ENCODE assay signal across 8 cellular contexts in genomic region chr15:34581687-34582460, GRCh38. TPM values are rescaled to one million over a fixed set of nuclear protein-coding genes. Genes with fewer than 3 reads are reported as not detected.
DNase-seq lines count a peak whose midpoint lies in the region; FAIRE-seq and TF ChIP-seq lines count a peak whose summit lies in the region.
"Not testable (repeated sequence)": the region's sequence is repeated elsewhere in the genome, so short reads cannot be mapped to it uniquely, and the experiment has no call there.

No MANE protein-coding gene starts in this region.

- peak overlapping the region; percentile 98 for H3K4me2 ChIP-seq in BLaER1
- H3K4me2 ChIP-seq in keratinocyte (ENCODE audit: control insufficient read depth, extremely low read depth, insufficient read depth, low read depth, low read length): peak overlapping the region; percentile 94
- peak overlapping the region; percentile 97 for H3K4me2 ChIP-seq in neuronal stem cell (ENCODE audit: insufficient read depth, low read length, poor library complexity, severe bottlenecking)

- not testable (repeated sequence) for H3K9me3 Mint-ChIP-seq in T-helper 1 cell treated with Interleukin-12 subunit alpha and Interleukin-12 subunit beta and Interleukin-4 antibody, amounts not matched to agents 30 μg/mL and 1 μg/mL, for 36 hours; endothelial cell (ENCODE audit: unreplicated experiment)

- H3K27me3 Mint-ChIP-seq in T-helper 1 cell treated with Interleukin-12 subunit alpha and Interleukin-12 subunit beta and Interleukin-4 antibody, amounts not matched to agents 30 μg/mL and 1 μg/mL, for 36 hours (ENCODE audit: low read depth): peaks cover 11% of the 10 kb centered on the region
- H3K27me3 Mint-ChIP-seq in endothelial cell (ENCODE audit: unreplicated experiment): not testable (repeated sequence)

- H3K4me1 ChIP-seq in BLaER1 (peaks cover 20% of the 10 kb centered on the region), HUES6 (ENCODE audit: control insufficient read depth, insufficient read depth, low read length) (peaks cover 14% of the 10 kb centered on the region), adipocyte (ENCODE audit: control insufficient read depth, insufficient read depth, low read length) (peaks cover 20% of the 10 kb centered on the region), suprapubic skin (peaks cover 19% of the 10 kb centered on the region)
- not testable (repeated sequence) for H3K4me1 ChIP-seq in keratinocyte (ENCODE audit: control insufficient read depth, extremely low read depth, insufficient read depth, low read length); neuronal stem cell (ENCODE audit: control insufficient read depth in 2 of 2, insufficient read depth in 1 of 2, low read depth in 1 of 2, low read length in 2 of 2)

- WGBS in neuronal stem cell (ENCODE audit: extremely low coverage in 2 of 2, insufficient read length in 2 of 2, insufficient replicate concordance in 1 of 2), 2 donors: no CpG with 5 or more reads among the region's 15 CpGs
- 89% methylated on average over 15 of the region's 15 CpGs for WGBS in suprapubic skin

- H3K23ac ChIP-seq in neuronal stem cell (ENCODE audit: low read depth, low read length, poor library complexity): not testable (repeated sequence)

- H3K36me3 ChIP-seq in BLaER1; HUES6 (ENCODE audit: control insufficient read depth, insufficient read depth, low read length); adipocyte (ENCODE audit: control insufficient read depth, insufficient read depth, low read length, severe bottlenecking); keratinocyte (ENCODE audit: control insufficient read depth in 2 of 2, extremely low read depth in 1 of 2, insufficient read depth in 2 of 2, low read length in 2 of 2); neuronal stem cell (replicated peaks in 1 of 2; ENCODE audit: control insufficient read depth in 2 of 2, insufficient read depth in 2 of 2, low read length in 2 of 2); suprapubic skin: not testable (repeated sequence)

- H3K79me2 ChIP-seq in keratinocyte (ENCODE audit: control insufficient read depth, insufficient read depth, low read length): peaks cover 52% of the 10 kb centered on the region

- not testable (repeated sequence) for H2BK15ac ChIP-seq in neuronal stem cell (ENCODE audit: low read length)

- H3K79me1 ChIP-seq in neuronal stem cell (ENCODE audit: low read depth, low read length): not testable (repeated sequence)

- H3K4me1 Mint-ChIP-seq in T-helper 1 cell treated with Interleukin-12 subunit alpha and Interleukin-12 subunit beta and Interleukin-4 antibody, amounts not matched to agents 30 μg/mL and 1 μg/mL, for 36 hours (ENCODE audit: low read depth): peaks cover 39% of the 10 kb centered on the region
- H3K4me1 Mint-ChIP-seq in endothelial cell (ENCODE audit: unreplicated experiment): not testable (repeated sequence)

- H2AFZ ChIP-seq in keratinocyte (ENCODE audit: control insufficient read depth, low read length) (peak overlapping the region; percentile 63), neuronal stem cell (ENCODE audit: low read length) (peak overlapping the region; percentile 100)

- dilution Hi-C loops in keratinocyte (cut with MboI; ENCODE audit: extremely low pct_ligation_motif_present, low sequenced_read_pairs): not testable (repeated sequence)

- H3K27ac Mint-ChIP-seq in T-helper 1 cell treated with Interleukin-12 subunit alpha and Interleukin-12 subunit beta and Interleukin-4 antibody, amounts not matched to agents 30 μg/mL and 1 μg/mL, for 36 hours: peak overlapping the region; percentile 73
- peak overlapping the region; percentile 32 for H3K27ac Mint-ChIP-seq in endothelial cell (ENCODE audit: unreplicated experiment)

- DNase-seq in adipocyte (ENCODE audit: low read depth); endothelial cell (ENCODE audit: low spot score); keratinocyte (ENCODE audit: low read depth, low spot score); neuronal stem cell (ENCODE audit: low spot score); suprapubic skin (ENCODE audit: low spot score in 2 of 2): not testable (repeated sequence)

- not testable (repeated sequence) for TF ChIP-seq CTCF in endothelial cell (IDR thresholded peaks at IDR 0.05; ENCODE audit: unreplicated experiment); keratinocyte (optimal IDR thresholded peaks at IDR 0.05 in 1 of 3, IDR thresholded peaks at IDR 0.05 in 1 of 3, conservative IDR thresholded peaks at IDR 0.05 in 1 of 3; ENCODE audit: extremely low read depth in 1 of 3, insufficient read depth in 2 of 3, low read length in 3 of 3); suprapubic skin (IDR thresholded peaks at IDR 0.05)

- not testable (repeated sequence) for H3K9me3 ChIP-seq in BLaER1; HUES6 (ENCODE audit: control insufficient read depth, insufficient read depth, low read depth, low read length); adipocyte (ENCODE audit: control insufficient read depth, low read length); keratinocyte (ENCODE audit: control insufficient read depth, low read depth, low read length); neuronal stem cell (replicated peaks in 1 of 2; ENCODE audit: control insufficient read depth in 2 of 2, insufficient read depth in 1 of 2, low read depth in 1 of 2, low read length in 2 of 2); suprapubic skin

- not testable (repeated sequence) for H3K14ac ChIP-seq in neuronal stem cell (ENCODE audit: low read length)

- H2BK12ac ChIP-seq in neuronal stem cell (ENCODE audit: low read length): not testable (repeated sequence)

- H3K4me3 ChIP-seq in BLaER1 (peak overlapping the region; percentile 94), HUES6 (ENCODE audit: low read depth, low read length) (peak overlapping the region; percentile 86), adipocyte (ENCODE audit: low read length) (peak overlapping the region; percentile 87), keratinocyte (ENCODE audit: control insufficient read depth in 2 of 3, extremely low read depth in 1 of 3, insufficient read depth in 2 of 3, low read depth in 1 of 3, low read length in 3 of 3) (peak overlapping the region; percentile 74 to 87 (median 81)), neuronal stem cell (ENCODE audit: low read length in 2 of 2) (peak overlapping the region; percentile 67 to 97), suprapubic skin (peak overlapping the region; percentile 91)

- not testable (repeated sequence) for H4K91ac ChIP-seq in neuronal stem cell (ENCODE audit: low read depth, low read length, poor library complexity)

- H3K27me3 ChIP-seq in BLaER1; adipocyte (replicated peaks; ENCODE audit: control insufficient read depth, insufficient read depth, low read length); keratinocyte (ENCODE audit: control insufficient read depth, extremely low read depth, insufficient read depth, low read length); neuronal stem cell (ENCODE audit: control insufficient read depth in 3 of 3, insufficient read depth in 3 of 3, low read depth in 1 of 3, low read length in 3 of 3); suprapubic skin: not testable (repeated sequence)
- H3K27me3 ChIP-seq in HUES6 (ENCODE audit: control insufficient read depth, insufficient read depth, low read length): peaks cover 21% of the 10 kb centered on the region

- not testable (repeated sequence) for H2BK120ac ChIP-seq in neuronal stem cell (ENCODE audit: low read depth, low read length)

- H3K4ac ChIP-seq in neuronal stem cell (ENCODE audit: low read length): not testable (repeated sequence)

- peak overlapping the region; percentile 13 for H2AK5ac ChIP-seq in neuronal stem cell (ENCODE audit: low read depth, low read length)

- H3K9ac ChIP-seq in BLaER1: peak overlapping the region; percentile 83
- not testable (repeated sequence) for H3K9ac ChIP-seq in HUES6 (ENCODE audit: low read length)
- peak overlapping the region; percentile 80 for H3K9ac ChIP-seq in adipocyte (ENCODE audit: low read length)
- H3K9ac ChIP-seq in keratinocyte (ENCODE audit: control insufficient read depth, extremely low read depth, insufficient read depth, low read length): peak overlapping the region; percentile 79
- H3K9ac ChIP-seq in neuronal stem cell (ENCODE audit: low read depth, low read length, poor library complexity): peak overlapping the region; percentile 7

- H3K27ac ChIP-seq in BLaER1 (peak overlapping the region; percentile 81; the same call in 1 of the 2 replicates), keratinocyte (ENCODE audit: control insufficient read depth, insufficient read depth, low read length) (peak overlapping the region; percentile 31)
- H3K27ac ChIP-seq in HUES6 (ENCODE audit: low read depth, low read length); neuronal stem cell (replicated peaks; ENCODE audit: low read length); suprapubic skin: not testable (repeated sequence)

- not testable (repeated sequence) for H3K9me1 ChIP-seq in keratinocyte (ENCODE audit: control insufficient read depth, extremely low read depth, insufficient read depth, low read length)

- not testable (repeated sequence) for FAIRE-seq in keratinocyte (lab: Jason Lieb, UNC)

- H4K20me1 ChIP-seq in BLaER1: peaks cover 59% of the 10 kb centered on the region
- H4K20me1 ChIP-seq in keratinocyte (ENCODE audit: control insufficient read depth, extremely low read depth, insufficient read depth, low read length): not testable (repeated sequence)

- peak overlapping the region; percentile 93 for H3K4me3 Mint-ChIP-seq in T-helper 1 cell treated with Interleukin-12 subunit alpha and Interleukin-12 subunit beta and Interleukin-4 antibody, amounts not matched to agents 30 μg/mL and 1 μg/mL, for 36 hours
- peak overlapping the region; percentile 91 for H3K4me3 Mint-ChIP-seq in endothelial cell (ENCODE audit: unreplicated experiment)

- H3K36me3 Mint-ChIP-seq in T-helper 1 cell treated with Interleukin-12 subunit alpha and Interleukin-12 subunit beta and Interleukin-4 antibody, amounts not matched to agents 30 μg/mL and 1 μg/mL, for 36 hours (ENCODE audit: low read depth); endothelial cell (ENCODE audit: low read depth, unreplicated experiment): not testable (repeated sequence)

- TF ChIP-seq EP300 in suprapubic skin (IDR thresholded peaks at IDR 0.05): not testable (repeated sequence)

- TF ChIP-seq POLR2A in suprapubic skin (IDR thresholded peaks at IDR 0.05): not testable (repeated sequence)

- not testable (repeated sequence) for H4K8ac ChIP-seq in neuronal stem cell (ENCODE audit: low read depth, low read length)

- H3K18ac ChIP-seq in neuronal stem cell (ENCODE audit: low read length): not testable (repeated sequence)

- not testable (repeated sequence) for H2BK5ac ChIP-seq in neuronal stem cell (ENCODE audit: low read length)

RNA-seq across cellular contexts. Expression of gene GOLGA8B, which starts 1.6 kb away (rescaled TPM):
- total RNA-seq in endothelial cell (ENCODE audit: unreplicated experiment) (89.6 TPM), suprapubic skin (100 to 1,000 TPM in 1 of 4 donors, 10 to 100 TPM in 3; 83.2 to 336 (median 98.0) TPM)
- polyA plus RNA-seq in keratinocyte: 33.8 to 49.5 TPM (median 44.6 TPM) in 3 replicates
- 86.3 TPM for polyA plus RNA-seq in keratinocyte (2011; ENCODE audit: low read depth)
- polyA plus RNA-seq in keratinocyte (2011; cell fraction: cytosol; rRNA removed): 2.0 and 3.8 TPM in 2 replicates
- polyA plus RNA-seq in keratinocyte (2011; cell fraction: nucleus; rRNA removed): 379 and 453 TPM in 2 replicates
- polyA plus RNA-seq in keratinocyte (2012; ENCODE audit: low replicate concordance): 15.6 and 32.3 TPM in 2 replicates
- polyA minus RNA-seq in keratinocyte: 11.2 to 21.5 TPM (median 16.8 TPM) in 3 replicates
- polyA minus RNA-seq in keratinocyte (2011; cell fraction: cytosol; rRNA and poly(A)+ RNA removed): 4.4 TPM
- polyA minus RNA-seq in keratinocyte (2011; cell fraction: nucleus; rRNA and poly(A)+ RNA removed): 40.6 and 53.4 TPM in 2 replicates
- 21.2 TPM for polyA plus RNA-seq in neuronal stem cell (2013, experiment 1 of 2)
- polyA plus RNA-seq in neuronal stem cell (2013, experiment 2 of 2): 22.0 TPM
